Comparison of ENCODE assay signal across 20 cellular contexts in the genomic region with DNA sequence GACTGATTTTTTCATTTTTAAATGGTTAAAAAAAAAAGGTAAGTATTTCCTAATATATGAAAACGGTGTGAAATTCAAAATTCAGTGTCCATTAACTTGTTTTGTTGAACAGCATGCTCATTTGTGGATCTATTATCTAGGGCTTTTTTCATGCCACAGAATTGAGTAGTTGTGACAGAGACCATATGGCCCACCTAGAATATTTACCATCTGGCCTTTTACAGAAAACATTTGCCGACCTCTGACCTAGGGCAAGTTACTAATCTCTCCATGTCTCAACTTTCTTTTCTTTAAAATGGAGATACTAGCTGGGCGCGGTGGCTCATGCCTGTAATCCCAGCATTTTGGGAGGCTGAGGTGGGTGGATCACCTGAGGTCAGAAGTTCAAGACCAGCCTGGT.
"Had no signal": no experiment of that assay in that cellular context is flagged by ENCODE, and none has a peak within 500 bp of the region (broad histone marks: within the 10 kb centered on the region; RNA-seq: fewer than 3 reads in every experiment).

No MANE protein-coding gene starts in this region.

- H3K9ac ChIP-seq: neural progenitor cell, parathyroid adenoma had no signal

- ATAC-seq: activated CD8-positive, alpha-beta T cell treated with anti-CD3 and anti-CD28 coated beads for 36 hours; activated T-helper 17 cell treated with anti-CD3 and anti-CD28 coated beads, Interleukin-2, amount 50 U/mL, for 72 hours; esophagus mucosa; right lobe of liver; stimulated activated effector memory CD8-positive, alpha-beta T cell treated with anti-CD3 and anti-CD28 coated beads, Interleukin-12 subunit alpha, Interleukin-12 subunit beta, amount 100 ng/mL, for 72 hours; T-cell had no signal

- H2AFZ ChIP-seq: neural progenitor cell, parathyroid adenoma had no signal

- H3K4me3 ChIP-seq: neural progenitor cell, right lobe of liver, smooth muscle cell, tibial nerve had no signal

- H3K36me3 ChIP-seq: neural progenitor cell, right lobe of liver, tibial nerve had no signal

- H3K4me2 ChIP-seq: neural progenitor cell, smooth muscle cell had no signal

- H3K27ac ChIP-seq: neural progenitor cell, parathyroid adenoma, right lobe of liver had no signal

- FAIRE-seq: keratinocyte had no signal

- H3K9me3 ChIP-seq: right lobe of liver, tibial nerve had no signal

- H3K27me3 ChIP-seq: neural progenitor cell, right lobe of liver, tibial nerve had no signal

- DNase-seq: activated CD4-positive, alpha-beta T cell treated with anti-CD3 and anti-CD28 coated beads, Interleukin-2, amount 10 ng/mL, durations not matched to agents 24 days and 14 days; activated CD8-positive, alpha-beta T cell treated with anti-CD3 and anti-CD28 coated beads for 36 hours; activated naive CD4-positive, alpha-beta T cell; activated naive CD8-positive, alpha-beta T cell treated with anti-CD3 and anti-CD28 coated beads for 36 hours; activated T-cell treated with anti-CD3 and anti-CD28 coated beads, Interleukin-2, amount 50 U/mL, for 1 hour; amniotic stem cell; effector CD4-positive, alpha-beta T cell; naive B cell; right lobe of liver; stimulated activated CD4-positive, alpha-beta T cell treated with anti-CD3 and anti-CD28 coated beads, Interleukin-4, amount 100 ng/mL, for 1 hour; T-cell; T-helper 9 cell had no signal
